ENCODE assay signal across 8 cellular contexts in the genomic region with DNA sequence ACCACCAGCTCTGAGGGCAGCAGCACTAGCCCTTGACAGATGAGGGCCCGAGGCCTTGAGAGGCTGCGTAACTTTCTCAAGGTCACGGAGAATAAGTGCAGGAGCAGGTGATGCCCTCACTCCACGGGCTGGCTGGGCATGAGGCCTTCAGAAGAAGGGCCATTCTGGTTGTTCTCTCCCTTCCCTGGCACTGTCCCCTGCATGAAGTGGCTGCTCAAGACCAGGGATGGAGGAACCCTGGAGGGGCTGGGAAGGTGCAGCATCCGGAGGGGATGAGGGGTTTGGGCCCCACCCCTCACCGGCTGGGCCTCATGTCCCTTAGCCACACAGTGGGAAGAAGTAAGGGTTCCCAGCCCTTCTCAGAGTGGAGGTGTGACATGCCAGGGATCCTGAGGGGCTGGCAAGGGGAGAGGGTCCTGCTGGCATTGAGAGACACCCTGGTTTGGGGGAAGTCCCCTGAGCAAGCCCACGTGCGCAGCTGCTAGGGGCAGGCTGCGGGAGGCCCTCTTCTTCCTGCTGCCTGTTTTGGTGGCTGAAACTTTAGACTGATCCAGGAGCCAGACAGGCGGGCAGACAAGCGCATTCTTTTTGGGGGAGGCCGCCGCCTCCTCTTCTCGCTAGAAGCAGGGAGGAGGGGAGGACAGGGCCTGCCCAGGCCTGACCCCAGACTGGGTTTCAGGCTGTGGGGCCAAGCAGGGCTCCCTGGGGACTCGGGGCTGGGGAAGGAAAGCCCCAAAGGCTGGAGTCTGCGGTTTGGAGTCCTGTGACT.
DNase-seq lines count a peak whose midpoint lies in the region; ATAC-seq, FAIRE-seq and TF ChIP-seq lines count a peak whose summit lies in the region.

No MANE protein-coding gene starts in this region.

- peak overlapping the region; percentile 12 for H2AFZ ChIP-seq in keratinocyte (ENCODE audit: control insufficient read depth, low read length)

- H3K27ac Mint-ChIP-seq in activated CD8-positive, alpha-beta T cell treated with anti-CD3 and anti-CD28 coated beads, Interleukin-2, amount 10 ng/mL, durations not matched to agents 7 days and 5 days = peak overlapping the region; percentile 80

- H3K9me1 ChIP-seq in keratinocyte (ENCODE audit: control insufficient read depth, extremely low read depth, insufficient read depth, low read length) = no peaks in the 10 kb centered on the region

- peak overlapping the region in 1 of 3 experiments; percentile 21 for H3K4me3 ChIP-seq in keratinocyte (ENCODE audit: control insufficient read depth in 2 of 3, extremely low read depth in 1 of 3, insufficient read depth in 2 of 3, low read depth in 1 of 3, low read length in 3 of 3)

- CTCF ChIA-PET in activated CD8-positive, alpha-beta T cell treated with anti-CD3 and anti-CD28 coated beads, Interleukin-2, amount 10 ng/mL, durations not matched to agents 7 days and 5 days (lab: Charles Lee) = interaction anchor here (1.0 to 7.0 kb wide), 3 partner anchors 22 to 94 kb away, joined by 3 to 46 read pairs (median 5); no protein-coding TSS in a partner anchor

- H3K27me3 ChIP-seq in keratinocyte (ENCODE audit: control insufficient read depth, extremely low read depth, insufficient read depth, low read length) = no peaks in the 10 kb centered on the region

- H3K36me3 ChIP-seq in keratinocyte (ENCODE audit: control insufficient read depth in 2 of 2, extremely low read depth in 1 of 2, insufficient read depth in 2 of 2, low read length in 2 of 2) = peaks cover 12 to 13% of the 10 kb centered on the region in 2 experiments

- peaks cover 37% of the 10 kb centered on the region for H3K4me1 Mint-ChIP-seq in activated CD8-positive, alpha-beta T cell treated with anti-CD3 and anti-CD28 coated beads, Interleukin-2, amount 10 ng/mL, durations not matched to agents 7 days and 5 days (ENCODE audit: low read depth)

- no peaks in the 10 kb centered on the region for H3K9me3 ChIP-seq in keratinocyte (ENCODE audit: control insufficient read depth, low read depth, low read length)

- H3K4me3 Mint-ChIP-seq in activated CD8-positive, alpha-beta T cell treated with anti-CD3 and anti-CD28 coated beads, Interleukin-2, amount 10 ng/mL, durations not matched to agents 7 days and 5 days = no peak overlapping the region

- no peaks in the 10 kb centered on the region for H3K79me2 ChIP-seq in keratinocyte (ENCODE audit: control insufficient read depth, insufficient read depth, low read length)

- no peak for TF ChIP-seq CTCF in keratinocyte (optimal IDR thresholded peaks at IDR 0.05 in 1 of 3, IDR thresholded peaks at IDR 0.05 in 1 of 3, conservative IDR thresholded peaks at IDR 0.05 in 1 of 3; ENCODE audit: extremely low read depth in 1 of 3, insufficient read depth in 2 of 3, low read length in 3 of 3)

- DNase-seq in Ammon's horn (ENCODE audit: low spot score) (peak; percentile 54), keratinocyte (ENCODE audit: low read depth, low spot score) (no peak), stromal cell of bone marrow (ENCODE audit: low read depth) (peak; percentile 73), globus pallidus (ENCODE audit: low spot score) (no peak)
- DNase-seq in activated CD8-positive, alpha-beta T cell treated with anti-CD3 and anti-CD28 coated beads, Interleukin-2, amount 10 ng/mL, durations not matched to agents 7 days and 5 days = peak; percentile 32
- no peak for DNase-seq in activated CD8-positive, alpha-beta memory T cell treated with anti-CD3 and anti-CD28 coated beads, Interleukin-2, amount 50 U/mL, for 4 hours

- dilution Hi-C loops in keratinocyte (cut with MboI; ENCODE audit: extremely low pct_ligation_motif_present, low sequenced_read_pairs) = no loop called here

- ATAC-seq in GM19324 (IDR thresholded peaks at IDR 0.05; ENCODE audit: low FRiP score, unreplicated experiment) (peak; percentile 48), HG03196 (IDR thresholded peaks at IDR 0.05; ENCODE audit: unreplicated experiment) (peak; percentile 62)
- peak; percentile 38 for ATAC-seq in activated CD8-positive, alpha-beta T cell treated with anti-CD3 and anti-CD28 coated beads, Interleukin-2, amount 10 ng/mL, durations not matched to agents 7 days and 5 days

- no peak for FAIRE-seq in keratinocyte (lab: Jason Lieb, UNC)

- H4K20me1 ChIP-seq in keratinocyte (ENCODE audit: control insufficient read depth, extremely low read depth, insufficient read depth, low read length) = peaks cover 3% of the 10 kb centered on the region

- peak overlapping the region; percentile 66 for H3K9ac ChIP-seq in keratinocyte (ENCODE audit: control insufficient read depth, extremely low read depth, insufficient read depth, low read length)

- peaks cover 18% of the 10 kb centered on the region for H3K36me3 Mint-ChIP-seq in activated CD8-positive, alpha-beta T cell treated with anti-CD3 and anti-CD28 coated beads, Interleukin-2, amount 10 ng/mL, durations not matched to agents 7 days and 5 days (ENCODE audit: low read depth)

- peaks cover 26% of the 10 kb centered on the region for H3K4me1 ChIP-seq in keratinocyte (ENCODE audit: control insufficient read depth, extremely low read depth, insufficient read depth, low read length)

- POLR2A ChIA-PET in activated CD8-positive, alpha-beta T cell treated with anti-CD3 and anti-CD28 coated beads, Interleukin-2, amount 10 ng/mL, durations not matched to agents 7 days and 5 days (lab: Charles Lee) = interaction anchor here (1.3 kb wide), 1 partner anchor 87 kb away, joined by 6 read pairs; no protein-coding TSS in a partner anchor

- H3K4me2 ChIP-seq in keratinocyte (ENCODE audit: control insufficient read depth, extremely low read depth, insufficient read depth, low read depth, low read length) = peak overlapping the region; percentile 55

- no peaks in the 10 kb centered on the region for H3K9me3 Mint-ChIP-seq in activated CD8-positive, alpha-beta T cell treated with anti-CD3 and anti-CD28 coated beads, Interleukin-2, amount 10 ng/mL, durations not matched to agents 7 days and 5 days (ENCODE audit: insufficient read depth)

- peak overlapping the region; percentile 53 for H3K27ac ChIP-seq in keratinocyte (ENCODE audit: control insufficient read depth, insufficient read depth, low read length)

- no peaks in the 10 kb centered on the region for H3K27me3 Mint-ChIP-seq in activated CD8-positive, alpha-beta T cell treated with anti-CD3 and anti-CD28 coated beads, Interleukin-2, amount 10 ng/mL, durations not matched to agents 7 days and 5 days (ENCODE audit: low read depth)

Comparison
In these comparisons a context has a peak if more than half of its experiments do, and no peak if none do; other contexts are left out.
1. DNase-seq: peak in Ammon's horn (single experiment), activated CD8-positive, alpha-beta T cell treated with anti-CD3 and anti-CD28 coated beads, Interleukin-2, amount 10 ng/mL, durations not matched to agents 7 days and 5 days (single experiment) and stromal cell of bone marrow (single experiment); none in keratinocyte (single experiment), globus pallidus (single experiment) and activated CD8-positive, alpha-beta memory T cell treated with anti-CD3 and anti-CD28 coated beads, Interleukin-2, amount 50 U/mL, for 4 hours (single experiment).
2. Peak in every context shown above with its lines, with median percentiles within 50 percentile points of each other: ATAC-seq.